Comparison of ENCODE assay signal across 7 cellular contexts in genomic region chr6:63573899-63574553, GRCh38. TPM values are rescaled to one million over a fixed set of nuclear protein-coding genes. Genes with fewer than 3 reads are reported as not detected.
A peak's percentile ranks its signal among the peaks of the same experiment; 100 is the strongest.
DNase-seq lines count a peak whose midpoint lies in the region; ATAC-seq and TF ChIP-seq lines count a peak whose summit lies in the region.

No MANE protein-coding gene starts in this region.

- H3K9ac ChIP-seq in OCI-LY1 (ENCODE audit: low read length) = peak overlapping the region; percentile 83

- H3K4me2 ChIP-seq in OCI-LY1 (ENCODE audit: low read length) = peak overlapping the region; percentile 89

- H3K9me3 ChIP-seq in OCI-LY1 (ENCODE audit: low read length) (no peaks in the 10 kb centered on the region), right cardiac atrium (ENCODE audit: control insufficient read depth, low read length) (no peaks in the 10 kb centered on the region)

- H3K27me3 Mint-ChIP-seq in activated naive CD4-positive, alpha-beta T cell treated with anti-CD3 and anti-CD28 coated beads, Interleukin-2, amount 10 ng/mL, durations not matched to agents 7 days and 5 days = peaks cover 3% of the 10 kb centered on the region

- peaks cover 45% of the 10 kb centered on the region for H3K36me3 ChIP-seq in OCI-LY1 (ENCODE audit: insufficient read depth, low read length)

- 12% methylated on average over 10 of the region's 10 CpGs for WGBS in right cardiac atrium

- CTCF ChIA-PET in activated naive CD4-positive, alpha-beta T cell treated with anti-CD3 and anti-CD28 coated beads, Interleukin-2, amount 10 ng/mL, durations not matched to agents 7 days and 5 days (lab: Charles Lee) = interaction anchor here (0.7 to 1.8 kb wide), 12 partner anchors 8 to 221 kb away, joined by 3 to 11 read pairs (median 4); partner anchors contain the start of gene PHF3

- H3K9me3 Mint-ChIP-seq in activated naive CD4-positive, alpha-beta T cell treated with anti-CD3 and anti-CD28 coated beads, Interleukin-2, amount 10 ng/mL, durations not matched to agents 7 days and 5 days = no peaks in the 10 kb centered on the region

- peak overlapping the region; percentile 95 for H3K27ac Mint-ChIP-seq in activated naive CD4-positive, alpha-beta T cell treated with anti-CD3 and anti-CD28 coated beads, Interleukin-2, amount 10 ng/mL, durations not matched to agents 7 days and 5 days

- intact Hi-C loops in right cardiac atrium (cut with DNase I) = loop anchor here in 1 of 4 donors (10.0 kb wide), 1 partner anchor 61 kb away; the partner anchor contains the start of gene PHF3

- peak overlapping the region; percentile 84 for H3K4me3 ChIP-seq in GM08714 (ENCODE audit: low read length)
- peak overlapping the region; percentile 78 for H3K4me3 ChIP-seq in OCI-LY1 (ENCODE audit: low read depth, low read length, poor library complexity, severe bottlenecking)
- H3K4me3 ChIP-seq in right cardiac atrium (ENCODE audit: low read length) = peak overlapping the region; percentile 89
- peak overlapping the region; percentile 89 for H3K4me3 ChIP-seq in retinal pigment epithelial cell (ENCODE audit: low read length)

- ATAC-seq in right cardiac atrium (no peak), GM21390 (IDR thresholded peaks at IDR 0.05; ENCODE audit: unreplicated experiment) (no peak)

- H3K4me1 ChIP-seq in OCI-LY1 (ENCODE audit: insufficient read depth, low read length, severe bottlenecking) (peaks cover 22% of the 10 kb centered on the region), right cardiac atrium (ENCODE audit: control insufficient read depth, insufficient read depth, low read length) (no peaks in the 10 kb centered on the region)

- peaks cover 22% of the 10 kb centered on the region for H3K36me3 Mint-ChIP-seq in activated naive CD4-positive, alpha-beta T cell treated with anti-CD3 and anti-CD28 coated beads, Interleukin-2, amount 10 ng/mL, durations not matched to agents 7 days and 5 days

- H3K4me1 Mint-ChIP-seq in activated naive CD4-positive, alpha-beta T cell treated with anti-CD3 and anti-CD28 coated beads, Interleukin-2, amount 10 ng/mL, durations not matched to agents 7 days and 5 days = peaks cover 38% of the 10 kb centered on the region

- TF ChIP-seq CTCF in OCI-LY1 (IDR thresholded peaks at IDR 0.05; ENCODE audit: low read length) = peak; percentile 82
- peak; percentile 68 for TF ChIP-seq CTCF in retinal pigment epithelial cell (conservative IDR thresholded peaks at IDR 0.05; ENCODE audit: low read depth, low read length)

- H3K27ac ChIP-seq in OCI-LY1 (ENCODE audit: low read depth, low read length, poor library complexity, severe bottlenecking) (peak overlapping the region; percentile 89), right cardiac atrium (ENCODE audit: low read length) (peak overlapping the region; percentile 99)

- no peak overlapping the region for H2AFZ ChIP-seq in OCI-LY1 (ENCODE audit: low read length)

- DNase-seq in HT-29 (ENCODE audit: low spot score) (peak; percentile 87), right cardiac atrium (peak in 1 of 3 donors; percentile 44), retinal pigment epithelial cell (ENCODE audit: low read depth) (no peak)
- DNase-seq in activated naive CD4-positive, alpha-beta T cell treated with anti-CD3 and anti-CD28 coated beads, Interleukin-2, amount 10 ng/mL, durations not matched to agents 7 days and 5 days = peak; percentile 54

- H3K9me2 ChIP-seq in OCI-LY1 (ENCODE audit: low read depth, low read length) = no peaks in the 10 kb centered on the region

- peaks cover 33% of the 10 kb centered on the region for H3K79me2 ChIP-seq in OCI-LY1 (ENCODE audit: insufficient read depth, low read length)

- H3K27me3 ChIP-seq in OCI-LY1 (ENCODE audit: insufficient read depth, low read length) (no peaks in the 10 kb centered on the region), right cardiac atrium (ENCODE audit: control insufficient read depth, insufficient read depth) (no peaks in the 10 kb centered on the region)

- no peaks in the 10 kb centered on the region for H4K20me1 ChIP-seq in OCI-LY1 (ENCODE audit: insufficient read depth, low read length)

- H3K4me3 Mint-ChIP-seq in activated naive CD4-positive, alpha-beta T cell treated with anti-CD3 and anti-CD28 coated beads, Interleukin-2, amount 10 ng/mL, durations not matched to agents 7 days and 5 days = peak overlapping the region; percentile 85

- no peaks in the 10 kb centered on the region for H3F3A ChIP-seq in OCI-LY1 (ENCODE audit: insufficient read depth, low read length)

RNA-seq across cellular contexts. Expression of gene PTP4A1, which starts 1.7 kb away (rescaled TPM):
- total RNA-seq in HT-29 (2014; rRNA removed; shearing (Covaris generic)) = 23.9 and 24.7 TPM in 2 replicates
- total RNA-seq in right cardiac atrium = 10 to 100 TPM; 20.0 to 34.6 (median 26.7) TPM
- polyA plus RNA-seq in right cardiac atrium = 12.1 TPM
